In the genomic region with DNA sequence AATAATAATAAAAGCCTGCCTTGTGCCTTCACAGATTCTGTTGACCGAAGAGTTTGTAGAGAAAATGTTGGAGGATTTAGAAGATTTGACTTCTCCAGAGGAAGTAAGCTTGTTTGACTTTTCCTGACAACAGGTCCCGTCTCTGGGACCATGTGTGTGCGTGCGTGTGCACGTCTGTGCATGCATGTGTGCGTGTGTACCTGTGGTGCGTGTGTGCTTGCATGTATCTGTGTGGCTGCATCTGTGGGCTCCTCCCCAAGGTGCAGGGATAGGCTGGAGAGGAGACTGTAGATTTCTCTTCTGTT, we compare ENCODE assay signal across 11 cellular contexts. TPM values are rescaled to one million over a fixed set of nuclear protein-coding genes. Genes with fewer than 3 reads are reported as not detected.
A peak's percentile ranks its signal among the peaks of the same experiment; 100 is the strongest.
DNase-seq lines count a peak whose midpoint lies in the region; ATAC-seq, FAIRE-seq and TF ChIP-seq lines count a peak whose summit lies in the region.
"Had no signal": no experiment of that assay in that cellular context is flagged by ENCODE, and none has a peak within 500 bp of the region (broad histone marks: within the 10 kb centered on the region; RNA-seq: fewer than 3 reads in every experiment).

No MANE protein-coding gene starts in this region.

- no peaks in the 10 kb centered on the region for H4K20me1 ChIP-seq in astrocyte (ENCODE audit: insufficient read depth, low read length)

- H3K36me3 Mint-ChIP-seq in astrocyte (ENCODE audit: low read depth, unreplicated experiment) = peaks cover 6% of the 10 kb centered on the region

- peaks cover 68% of the 10 kb centered on the region for H3K4me1 Mint-ChIP-seq in astrocyte (ENCODE audit: low read depth, unreplicated experiment)

- H3K36me3 ChIP-seq in HEK293 (ENCODE audit: control insufficient read depth in 2 of 2, insufficient read depth in 1 of 2, low read length in 2 of 2) (peaks cover 0 to 17% of the 10 kb centered on the region in 2 experiments; a peak in 1 of 3 replicates), astrocyte (ENCODE audit: insufficient read depth, low read length) (no peaks in the 10 kb centered on the region), small intestine (ENCODE audit: control insufficient read depth in 2 of 2, insufficient read depth in 2 of 2, low read length in 2 of 2) (no peaks in the 10 kb centered on the region)

- H3K27me3 Mint-ChIP-seq in astrocyte (ENCODE audit: low read depth, unreplicated experiment) = no peaks in the 10 kb centered on the region

- peak overlapping the region; percentile 99 for H3K27ac Mint-ChIP-seq in astrocyte (ENCODE audit: unreplicated experiment)

- H3K9me3 ChIP-seq in HEK293 (ENCODE audit: control insufficient read depth, insufficient read depth, low read depth, low read length) (no peaks in the 10 kb centered on the region), astrocyte (ENCODE audit: insufficient read depth, low read depth, low read length) (peaks cover 4% of the 10 kb centered on the region), small intestine (ENCODE audit: control insufficient read depth, low read depth) (no peaks in the 10 kb centered on the region)

- peak overlapping the region; percentile 63 for H3K4me2 ChIP-seq in astrocyte (ENCODE audit: low read length)

- H3K9ac ChIP-seq in astrocyte (ENCODE audit: low read length) = peak overlapping the region; percentile 81

- H3K27me3 ChIP-seq in astrocyte (ENCODE audit: insufficient read depth, low read length) (no peaks in the 10 kb centered on the region), layer of hippocampus (ENCODE audit: control insufficient read depth, insufficient read depth, low read length) (no peaks in the 10 kb centered on the region), small intestine (ENCODE audit: control insufficient read depth in 2 of 2, insufficient read depth in 2 of 2, low read length in 2 of 2) (no peaks in the 10 kb centered on the region)

- peak overlapping the region; percentile 50 for H3K4me3 Mint-ChIP-seq in astrocyte (ENCODE audit: unreplicated experiment)

- DNase-seq in astrocyte (ENCODE audit: low read depth) = no peak
- DNase-seq in NCI-H1105 (lab: John Stamatoyannopoulos, UW) = no peak
- no peak for DNase-seq in small intestine
- DNase-seq in NCI-H748 (lab: John Stamatoyannopoulos, UW; ENCODE audit: unreplicated experiment) = no peak
- DNase-seq: activated naive CD4-positive, alpha-beta T cell; NCI-H774 had no signal

- TF ChIP-seq CTCF in HEK293 (tag by site-specific recombination; IDR thresholded peaks at IDR 0.05) = no peak
- TF ChIP-seq CTCF in astrocyte (IDR thresholded peaks at IDR 0.05; ENCODE audit: insufficient read depth, low read depth, low read length) = no peak

- no peaks in the 10 kb centered on the region for H3K9me3 Mint-ChIP-seq in astrocyte (ENCODE audit: unreplicated experiment)

- H3K27ac ChIP-seq in HEK293 (ENCODE audit: extremely low read depth, low read depth, low read length) (no peak overlapping the region), astrocyte (ENCODE audit: low read depth, low read length) (peak overlapping the region; percentile 96), layer of hippocampus (ENCODE audit: low read depth, low read length) (peak overlapping the region; percentile 74), skin epidermis (peak overlapping the region in 20 of 21 experiments; percentile 12 to 96 (median 80)), small intestine (ENCODE audit: low read depth in 1 of 2, low read length in 1 of 2) (peak overlapping the region in 1 of 2 donors; percentile 84)
- H3K27ac ChIP-seq: VCaP had no signal

- WGBS in small intestine, 3 donors = 89 to 95% (median 95%) methylated on average over 7 of the region's 7 CpGs

- POLR2A ChIA-PET in HEK293 (lab: Yijun Ruan, JAX) = interaction anchor here (1.8 to 4.1 kb wide), 2 partner anchors 15 to 18 kb away, joined by 18 read pairs; partner anchors contain the start of gene TRIM8

- H3K4me3 ChIP-seq in HEK293 (ENCODE audit: low read depth, low read length) = no peak overlapping the region
- no peak overlapping the region for H3K4me3 ChIP-seq in astrocyte (ENCODE audit: insufficient read depth, low read depth, low read length)
- H3K4me3 ChIP-seq in skin epidermis = no peak overlapping the region
- H3K4me3 ChIP-seq in small intestine (ENCODE audit: low read depth in 1 of 2, low read length in 2 of 2) = no peak overlapping the region

- FAIRE-seq in astrocyte (lab: Jason Lieb, UNC) (no peak), small intestine (lab: Jason Lieb, UNC) (no peak)

- H2AFZ ChIP-seq in astrocyte (ENCODE audit: low read depth, low read length) = peak overlapping the region; percentile 71

- no peaks in the 10 kb centered on the region for H3K79me2 ChIP-seq in astrocyte (ENCODE audit: insufficient read depth, low read length)

- CTCF ChIA-PET in HEK293 (lab: Yijun Ruan, JAX) = interaction anchor here (0.6 to 2.2 kb wide), 5 partner anchors 12 to 72 kb away, joined by 3 to 11 read pairs (median 3); no protein-coding TSS in a partner anchor

- ATAC-seq in HG03095 (IDR thresholded peaks at IDR 0.05; ENCODE audit: unreplicated experiment) = no peak

- peaks cover 7% of the 10 kb centered on the region for H3K4me1 ChIP-seq in HEK293 (ENCODE audit: control insufficient read depth, insufficient read depth, low read length)
- peaks cover 47% of the 10 kb centered on the region for H3K4me1 ChIP-seq in astrocyte (ENCODE audit: insufficient read depth, low read length)
- peaks cover 0 to 4% of the 10 kb centered on the region in 2 donors for H3K4me1 ChIP-seq in small intestine (ENCODE audit: control insufficient read depth in 2 of 2, insufficient read depth in 1 of 2, low read depth in 1 of 2, low read length in 1 of 2)

TF ChIP-seq in HEK293, 187 proteins besides CTCF, POLR2A, EP300 and RAD21:
- TF ChIP-seq SCRT2 (tag by site-specific recombination; IDR thresholded peaks at IDR 0.05) (peak; percentile 59), SCRT1 (tag by site-specific recombination; IDR thresholded peaks at IDR 0.05; ENCODE audit: borderline replicate concordance) (no peak)

RNA-seq across cellular contexts. Expression of gene TRIM8, which starts 17.2 kb away (rescaled TPM):
- total RNA-seq in astrocyte = 103 and 117 TPM in 2 replicates
- 10 to 100 TPM; 38.1 to 65.1 (median 39.8) TPM for polyA plus RNA-seq in small intestine
